Comparison of ENCODE assay signal across 26 cellular contexts in genomic region chr10:88337134-88337533, GRCh38.
"Had no signal": no experiment of that assay in that cellular context is flagged by ENCODE, and none has a peak within 500 bp of the region (broad histone marks: within the 10 kb centered on the region; RNA-seq: fewer than 3 reads in every experiment).

No MANE protein-coding gene starts in this region.

- H3K4me3 Mint-ChIP-seq: natural killer cell treated with Interleukin-12 subunit alpha and Interleukin-12 subunit beta and Interleukin-15 and Interleukin-18, amount 100 ng/mL, for 72 hours; stimulated activated naive CD8-positive, alpha-beta T cell treated with anti-CD3 and anti-CD28 coated beads, Interleukin-15, Interleukin-2, amounts not matched to agents 100 ng/mL and 50 ng/mL, for 24 hours had no signal

- H3K4me1 ChIP-seq: lower lobe of right lung, right atrium auricular region, right lobe of liver, suprapubic skin, tibial artery, upper lobe of right lung had no signal

- H3K27me3 ChIP-seq: left lung, ovary, right atrium auricular region, right lobe of liver, suprapubic skin, tibial artery, upper lobe of right lung had no signal

- DNase-seq: hippocampal formation; kidney glomerular epithelial cell; left colon; left lung; lower lobe of right lung; mammary epithelial cell; mesenchymal stem cell; ovary; right lobe of liver; stimulated activated CD4-positive, alpha-beta T cell treated with anti-CD3 and anti-CD28 coated beads, Interleukin-1b, Interleukin-23, amount 100 ng/mL, for 48 hours; stimulated activated CD4-positive, alpha-beta T cell treated with anti-CD3 and anti-CD28 coated beads, Interleukin-2, amount 100 ng/mL, for 48 hours; stimulated activated CD4-positive, alpha-beta T cell treated with anti-CD3 and anti-CD28 coated beads, Interleukin-4, amount 100 ng/mL, for 4 hours; stimulated activated CD8-positive, alpha-beta memory T cell treated with anti-CD3 and anti-CD28 coated beads, Interleukin-4, amount 100 ng/mL, for 48 hours; stimulated activated naive CD4-positive, alpha-beta T cell; tibial artery; trophoblast cell; upper lobe of right lung had no signal

- H3K27ac Mint-ChIP-seq: natural killer cell treated with Interleukin-12 subunit alpha and Interleukin-12 subunit beta and Interleukin-15 and Interleukin-18, amount 100 ng/mL, for 72 hours; progenitor cell of endocrine pancreas; stimulated activated naive CD8-positive, alpha-beta T cell treated with anti-CD3 and anti-CD28 coated beads, Interleukin-15, Interleukin-2, amounts not matched to agents 100 ng/mL and 50 ng/mL, for 24 hours had no signal

- H3K9me3 ChIP-seq: left lung, lower lobe of right lung, ovary, right atrium auricular region, right lobe of liver, suprapubic skin, thoracic aorta, tibial artery, upper lobe of right lung had no signal

- H3K36me3 ChIP-seq: left lung, lower lobe of right lung, ovary, right atrium auricular region, right lobe of liver, suprapubic skin, thoracic aorta, tibial artery, upper lobe of right lung had no signal

- H3K4me2 ChIP-seq: smooth muscle cell had no signal

- FAIRE-seq: keratinocyte, urothelium cell line had no signal

- H3K27ac ChIP-seq: left lung, lower lobe of right lung, ovary, right atrium auricular region, right lobe of liver, suprapubic skin, thoracic aorta, tibial artery, upper lobe of right lung had no signal

- H3K9me3 Mint-ChIP-seq: natural killer cell treated with Interleukin-12 subunit alpha and Interleukin-12 subunit beta and Interleukin-15 and Interleukin-18, amount 100 ng/mL, for 72 hours; stimulated activated naive CD8-positive, alpha-beta T cell treated with anti-CD3 and anti-CD28 coated beads, Interleukin-15, Interleukin-2, amounts not matched to agents 100 ng/mL and 50 ng/mL, for 24 hours had no signal

- ATAC-seq: left colon; left lung; lower lobe of right lung; natural killer cell treated with Interleukin-12 subunit alpha and Interleukin-12 subunit beta and Interleukin-15 and Interleukin-18, amount 100 ng/mL, for 72 hours; right lobe of liver; upper lobe of right lung had no signal

- H3K36me3 Mint-ChIP-seq: natural killer cell treated with Interleukin-12 subunit alpha and Interleukin-12 subunit beta and Interleukin-15 and Interleukin-18, amount 100 ng/mL, for 72 hours had no signal

- H3K4me3 ChIP-seq: left lung, lower lobe of right lung, ovary, right atrium auricular region, right lobe of liver, smooth muscle cell, suprapubic skin, thoracic aorta, tibial artery, upper lobe of right lung had no signal

- H3K27me3 Mint-ChIP-seq: natural killer cell treated with Interleukin-12 subunit alpha and Interleukin-12 subunit beta and Interleukin-15 and Interleukin-18, amount 100 ng/mL, for 72 hours; stimulated activated naive CD8-positive, alpha-beta T cell treated with anti-CD3 and anti-CD28 coated beads, Interleukin-15, Interleukin-2, amounts not matched to agents 100 ng/mL and 50 ng/mL, for 24 hours had no signal
